ENCODE assay signal across 8 cellular contexts in the genomic region with DNA sequence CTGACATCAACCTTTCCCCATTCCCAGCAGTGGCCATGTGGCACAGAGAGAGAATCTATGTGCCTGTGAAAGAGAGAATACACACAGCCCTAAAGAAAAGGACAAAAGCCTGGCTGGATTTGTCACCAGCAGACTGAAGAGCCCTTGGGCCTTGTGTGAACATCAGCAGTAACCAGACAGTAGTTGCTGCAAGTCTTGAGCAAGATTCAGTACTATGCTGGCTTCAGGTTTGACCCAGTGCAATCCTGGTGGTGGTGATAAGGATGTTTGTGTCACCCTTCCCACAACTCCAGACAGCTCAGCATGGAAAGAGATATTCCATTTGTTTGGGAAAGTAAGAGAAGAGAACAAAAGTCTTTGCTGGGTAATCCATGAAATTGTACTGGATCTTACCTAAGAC. TPM values are rescaled to one million over a fixed set of nuclear protein-coding genes. Genes with fewer than 3 reads are reported as not detected.
"Had no signal": no experiment of that assay in that cellular context is flagged by ENCODE, and none has a peak within 500 bp of the region (broad histone marks: within the 10 kb centered on the region; RNA-seq: fewer than 3 reads in every experiment).

No MANE protein-coding gene starts in this region.

- H3K27ac ChIP-seq: HL-60 had no signal

- DNase-seq: IMR-90, KBM-7 had no signal

- ATAC-seq: HepG2, K562 had no signal

- H3K4me3 ChIP-seq: K562 had no signal

RNA-seq across cellular contexts. Expression of gene GBP6, which starts 28.4 kb away (rescaled TPM):
- total RNA-seq: HepG2, HT-29, HT1080, IMR-90, K562 had no signal
- polyA plus RNA-seq: HepG2, IgD-negative memory B cell, IMR-90, K562 had no signal
